26 cellular contexts compared by ENCODE assay signal in genomic region chr7:48587475-48587874, GRCh38.
"Had no signal": no experiment of that assay in that cellular context is flagged by ENCODE, and none has a peak within 500 bp of the region (broad histone marks: within the 10 kb centered on the region; RNA-seq: fewer than 3 reads in every experiment).

No MANE protein-coding gene starts in this region.

- H3K9me3 ChIP-seq: stomach, suprapubic skin, testis, thoracic aorta, thyroid gland, tibial artery, tibial nerve, transverse colon, upper lobe of left lung, upper lobe of right lung, uterus had no signal

- H3K4me1 ChIP-seq: stomach, suprapubic skin, testis, thyroid gland, tibial artery, tibial nerve, transverse colon, upper lobe of left lung, upper lobe of right lung, uterus had no signal

- H3K36me3 ChIP-seq: stomach, suprapubic skin, thoracic aorta, thyroid gland, tibial artery, tibial nerve, transverse colon, upper lobe of left lung, upper lobe of right lung, uterus had no signal

- DNase-seq: stimulated activated CD4-positive, alpha-beta T cell treated with anti-CD3 and anti-CD28 coated beads, Interleukin-2, amount 100 ng/mL, for 48 hours; stimulated activated CD4-positive, alpha-beta T cell treated with anti-CD3 and anti-CD28 coated beads, Interleukin-4, amount 100 ng/mL, for 1 hour; stimulated activated CD4-positive, alpha-beta T cell treated with anti-CD3 and anti-CD28 coated beads, Interleukin-4, amount 100 ng/mL, for 24 hours; stimulated activated CD4-positive, alpha-beta T cell treated with anti-CD3 and anti-CD28 coated beads, Interleukin-4, amount 100 ng/mL, for 4 hours; stimulated activated CD8-positive, alpha-beta memory T cell treated with anti-CD3 and anti-CD28 coated beads, Interleukin-4, amount 100 ng/mL, for 48 hours; stimulated activated naive B cell treated with anti-CD40 and anti-IgM and Interleukin-4, amounts not matched to agents 10 μg/mL and 1 μg/mL and 100 μg/mL, for 72 hours; stimulated activated naive CD4-positive, alpha-beta T cell; stimulated activated naive CD4-positive, alpha-beta T cell treated with Interleukin-2 at 50 U/mL for 16 hours; stimulated activated naive CD8-positive, alpha-beta T cell treated with anti-CD3 and anti-CD28 coated beads, Interleukin-15, amount 100 ng/mL, for 72 hours; stimulated activated naive CD8-positive, alpha-beta T cell treated with anti-CD3 and anti-CD28 coated beads, Interleukin-15, Interleukin-2, amounts not matched to agents 100 U/mL and 50 U/mL, for 24 hours; stomach; substantia nigra; testis; thyroid gland; tibial artery; transverse colon; trophoblast cell; upper lobe of left lung; upper lobe of right lung; uterus had no signal

- H3K4me3 ChIP-seq: stomach, suprapubic skin, testis, thoracic aorta, thyroid gland, tibial artery, tibial nerve, transverse colon, upper lobe of left lung, upper lobe of right lung, uterus had no signal

- H3K27ac ChIP-seq: stomach, suprapubic skin, testis, thoracic aorta, thyroid gland, tibial artery, tibial nerve, transverse colon, upper lobe of left lung, upper lobe of right lung, uterus had no signal

- ATAC-seq: stimulated activated effector memory CD8-positive, alpha-beta T cell treated with anti-CD3 and anti-CD28 coated beads, Interleukin-12 subunit alpha, Interleukin-12 subunit beta, amount 100 ng/mL, for 72 hours; stimulated activated memory B cell treated with anti-CD40 and anti-IgM and Interleukin-4, amounts not matched to agents 10 μg/mL and 1 μg/mL and 100 μg/mL, for 72 hours; stimulated activated naive B cell treated with anti-CD40 and anti-IgM and Interleukin-4, amounts not matched to agents 10 μg/mL and 1 μg/mL and 100 μg/mL, for 72 hours; stimulated activated naive CD8-positive, alpha-beta T cell treated with anti-CD3 and anti-CD28 coated beads, Interleukin-15, amount 100 ng/mL, for 72 hours; stimulated activated naive CD8-positive, alpha-beta T cell treated with anti-CD3 and anti-CD28 coated beads, Interleukin-15, Interleukin-2, amounts not matched to agents 100 U/mL and 50 U/mL, for 24 hours; upper lobe of right lung had no signal

- FAIRE-seq: urothelium cell line had no signal

- H3K27me3 ChIP-seq: stomach, suprapubic skin, testis, thyroid gland, tibial artery, tibial nerve, transverse colon, upper lobe of left lung, upper lobe of right lung, uterus had no signal
